ENCODE assay signal across 9 cellular contexts in genomic region chr1:221778535-221779142, GRCh38. TPM values are rescaled to one million over a fixed set of nuclear protein-coding genes. Genes with fewer than 3 reads are reported as not detected.
DNase-seq lines count a peak whose midpoint lies in the region; ATAC-seq, FAIRE-seq and TF ChIP-seq lines count a peak whose summit lies in the region.
"Had no signal": no experiment of that assay in that cellular context is flagged by ENCODE, and none has a peak within 500 bp of the region (broad histone marks: within the 10 kb centered on the region; RNA-seq: fewer than 3 reads in every experiment).

No MANE protein-coding gene starts in this region.

- intact Hi-C loops in GM12878 (cut with micrococcal nuclease; ENCODE audit: unreplicated experiment): loop anchor here (1.0 to 5.0 kb wide), 3 partner anchors 15 to 389 kb away; no protein-coding TSS in a partner anchor

- no peaks in the 10 kb centered on the region for H4K20me1 ChIP-seq in GM12878 (ENCODE audit: control insufficient read depth, insufficient read depth)

- in situ Hi-C loops in GM12878 (cut with MboI): no loop called here

- peak; percentile 11; the same call in 1 of the 2 replicates for TF ChIP-seq RAD21 in GM12878 (IDR thresholded peaks at IDR 0.05; ENCODE audit: insufficient read depth, low read depth, low read length)

- ATAC-seq in GM18498 (IDR thresholded peaks at IDR 0.05; ENCODE audit: unreplicated experiment) (peak; percentile 29), GM21528 (IDR thresholded peaks at IDR 0.05; ENCODE audit: low FRiP score, unreplicated experiment) (peak; percentile 36), GM12878 (peak; percentile 62), HG03097 (IDR thresholded peaks at IDR 0.05; ENCODE audit: low FRiP score, unreplicated experiment) (no peak)
- ATAC-seq: HCT116 had no signal

- H3K79me2 ChIP-seq in GM12878 (ENCODE audit: control insufficient read depth, insufficient read depth, low read length): peaks cover 2% of the 10 kb centered on the region; the same call in 1 of the 2 replicates

- no peaks in the 10 kb centered on the region for H3K9me3 ChIP-seq in KOPT-K1 (ENCODE audit: insufficient read depth, low read length, poor library complexity, severe bottlenecking)
- H3K9me3 ChIP-seq in GM12878 (replicated peaks; ENCODE audit: control insufficient read depth, insufficient read depth, low read length): no peaks in the 10 kb centered on the region
- no peaks in the 10 kb centered on the region for H3K9me3 ChIP-seq in WERI-Rb-1 (ENCODE audit: severe bottlenecking)

- peak; percentile 82 for DNase-seq in GM12878 (ENCODE audit: low read depth, low spot score)
- no peak for DNase-seq in WERI-Rb-1
- DNase-seq in midbrain (lab: John Stamatoyannopoulos, UW): no peak
- DNase-seq in Ammon's horn (ENCODE audit: low spot score): no peak

- H3K27ac ChIP-seq in KOPT-K1 (ENCODE audit: low read depth, low read length, poor library complexity, severe bottlenecking) (peak overlapping the region; percentile 26), GM12878 (ENCODE audit: control insufficient read depth, insufficient read depth) (peak overlapping the region; percentile 89), WERI-Rb-1 (no peak overlapping the region)

- H3K27me3 ChIP-seq in GM12878 (replicated peaks in 1 of 2; ENCODE audit: control insufficient read depth in 2 of 2, insufficient read depth in 2 of 2, low read length in 1 of 2) (no peaks in the 10 kb centered on the region), WERI-Rb-1 (ENCODE audit: insufficient read depth, low read depth, severe bottlenecking) (no peaks in the 10 kb centered on the region)

- peak; percentile 63 for TF ChIP-seq POLR2A in GM12878 (IDR thresholded peaks at IDR 0.05; ENCODE audit: low read depth, low read length)

- SMC1A ChIA-PET in GM12878 (lab: Charles Lee; ENCODE audit: uncharacterized antibody, unreplicated experiment): interaction anchor here (0.7 to 18.9 kb wide), 43 partner anchors 9 to 387 kb away, joined by 3 to 510 read pairs (median 5); partner anchors contain the start of gene DUSP10

- POLR2A ChIA-PET in GM12878 (lab: Charles Lee): interaction anchor here (0.7 to 13.0 kb wide), 11 partner anchors 11 to 183 kb away, joined by 3 to 203 read pairs (median 7); partner anchors contain the start of gene DUSP10

- no peak overlapping the region; the same call in 1 of the 2 replicates for H2AFZ ChIP-seq in GM12878 (ENCODE audit: control insufficient read depth, low read depth, low read length)

- H3K36me3 ChIP-seq in KOPT-K1 (ENCODE audit: insufficient read depth, low read length) (no peaks in the 10 kb centered on the region), GM12878 (ENCODE audit: control insufficient read depth in 2 of 2, insufficient read depth in 2 of 2, low read length in 1 of 2) (no peaks in the 10 kb centered on the region), WERI-Rb-1 (no peaks in the 10 kb centered on the region)

- peaks cover 72% of the 10 kb centered on the region for H3K4me1 ChIP-seq in GM12878 (ENCODE audit: control insufficient read depth, insufficient read depth, low read length)

- peak overlapping the region; percentile 44 for H3K9ac ChIP-seq in GM12878 (ENCODE audit: control insufficient read depth, insufficient read depth, low read length)

- BruUV-seq in GM12878 (replicated peaks; lab: Mats Ljungman, UMichigan): no TSS peak

- RAD21 ChIA-PET in GM12878 (lab: Charles Lee; ENCODE audit: unreplicated experiment): interaction anchor here (0.6 to 15.1 kb wide), 22 partner anchors 12 to 384 kb away, joined by 3 to 393 read pairs (median 7); partner anchors contain the start of gene DUSP10

- CTCF ChIA-PET in GM12878 (lab: Yijun Ruan, JAX): interaction anchor here (1.0 to 12.3 kb wide), 10 partner anchors 9 to 235 kb away, joined by 3 to 153 read pairs (median 6); partner anchors contain the start of gene DUSP10

- H3K4me3 ChIP-seq in GM12878 (peak overlapping the region; percentile 45), WERI-Rb-1 (ENCODE audit: low read depth, low read length) (no peak overlapping the region)

- no peak for TF ChIP-seq CTCF in GM12878 (IDR thresholded peaks at IDR 0.05 in 2 of 3, conservative IDR thresholded peaks at IDR 0.05 in 1 of 3; ENCODE audit: control insufficient read depth in 2 of 3, extremely low read depth in 1 of 3, insufficient read depth in 1 of 3, low read depth in 3 of 3, low read length in 3 of 3)
- TF ChIP-seq CTCF in WERI-Rb-1 (IDR thresholded peaks at IDR 0.05; ENCODE audit: low read depth, low read length): no peak

- no peak for TF ChIP-seq EP300 in GM12878 (IDR thresholded peaks at IDR 0.05; ENCODE audit: borderline replicate concordance in 1 of 2, control insufficient read depth in 1 of 2, low read depth in 2 of 2, low read length in 2 of 2)

- peak; percentile 78 for FAIRE-seq in GM12878 (lab: Jason Lieb, UNC)

- 10% methylated on average over 8 of the region's 8 CpGs for WGBS in GM12878 (ENCODE audit: insufficient coverage, insufficient replicate concordance, low lambda C conversion rate, missing lambda C conversion rate)

- H3K4me2 ChIP-seq in GM12878 (ENCODE audit: control insufficient read depth, insufficient read depth): peak overlapping the region; percentile 64

TF ChIP-seq in GM12878, 131 proteins besides CTCF, POLR2A, EP300 and RAD21 (continues in another document):
- TF ChIP-seq EGR1 (IDR thresholded peaks at IDR 0.05; ENCODE audit: borderline replicate concordance in 1 of 2, low read depth in 2 of 2, low read length in 2 of 2): no peak; a peak in 1 of 3 replicates
- peak; percentile 83; the same call in 1 of the 2 replicates for TF ChIP-seq SPI1 (IDR thresholded peaks at IDR 0.05; ENCODE audit: borderline replicate concordance, insufficient read depth, low read depth, low read length)
- TF ChIP-seq NKRF (conservative IDR thresholded peaks at IDR 0.05): no peak
- TF ChIP-seq ZBTB40 (IDR thresholded peaks at IDR 0.05; ENCODE audit: borderline replicate concordance): 0 out of 2 replicates have a peak, but pooled peaks have one; percentile 35
- TF ChIP-seq ETV6 (conservative IDR thresholded peaks at IDR 0.05 in 1 of 2, IDR thresholded peaks at IDR 0.05 in 1 of 2; ENCODE audit: borderline replicate concordance in 1 of 2, low read depth in 1 of 2): peak in 1 of 2 experiments; percentile 70; a peak in 2 of 4 replicates

RNA-seq across cellular contexts. Expression of gene DUSP10, which starts 36.8 kb away (rescaled TPM):
- 55.2 and 55.7 TPM in 2 replicates for total RNA-seq in GM12878 (2013; cell fraction: nucleolus; rRNA removed)
- total RNA-seq in GM12878 (2014; rRNA removed) (37.7 and 38.4 TPM in 2 replicates), GM12878 (2014; rRNA removed; fragmentation: Illumina TruSeq; extraction: Trizol) (33.3 and 34.9 TPM in 2 replicates), GM12878 (2021) (27.6 and 27.7 TPM in 2 replicates)
- polyA plus RNA-seq in GM12878 (2011; ENCODE audit: low read depth): 12.1 TPM
- polyA plus RNA-seq in GM12878 (2011; rRNA removed) (32.3 and 36.7 TPM in 2 replicates), GM12878 (2014; fragmentation: Illumina TruSeq; extraction: Trizol) (26.9 and 27.4 TPM in 2 replicates), GM12878 (2014; fragmentation: Nextera tagmentation; extraction: Ambion mirVana) (10 to 100 TPM; 20.3 to 32.1 TPM), GM12878 (2014; rRNA removed) (22.9 and 27.3 TPM in 2 replicates), GM12878 (2016; fragmentation: Nextera tagmentation; extraction: Ambion mirVana) (10 to 100 TPM; 27.7 to 28.0 TPM)
- polyA plus RNA-seq in GM12878 (2011; cell fraction: cytosol; rRNA removed): 54.2 and 57.2 TPM in 2 replicates
- polyA plus RNA-seq in GM12878 (2011; cell fraction: nucleus; rRNA removed): 39.7 and 50.3 TPM in 2 replicates
- 17.1 and 20.4 TPM in 2 replicates for polyA plus RNA-seq in GM12878 (2012)
- 84.4 and 93.6 TPM in 2 replicates for polyA minus RNA-seq in GM12878 (2011; rRNA and poly(A)+ RNA removed)
- 18.3 and 20.3 TPM in 2 replicates for polyA minus RNA-seq in GM12878 (2011; cell fraction: cytosol; rRNA and poly(A)+ RNA removed)
- 60.7 and 101 TPM in 2 replicates for polyA minus RNA-seq in GM12878 (2011; cell fraction: nucleus; rRNA and poly(A)+ RNA removed)
